Comparison of ENCODE assay signal across 8 cellular contexts in the genomic region with DNA sequence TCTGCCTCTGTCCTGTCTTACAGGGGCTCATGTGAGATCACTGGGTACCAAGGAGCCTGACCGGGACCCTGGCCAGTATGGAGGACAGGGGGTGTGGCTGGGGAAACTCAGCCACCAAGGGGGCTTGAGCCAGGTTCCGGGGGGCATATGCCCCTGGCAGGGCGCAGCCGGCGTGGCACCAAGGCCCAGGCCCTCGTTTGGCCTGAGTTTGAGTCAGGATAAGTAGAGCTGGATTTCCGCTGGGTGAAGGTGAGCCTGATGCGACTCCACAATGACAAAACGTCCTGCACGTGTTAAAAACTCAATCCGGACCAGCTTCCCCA. TPM values are rescaled to one million over a fixed set of nuclear protein-coding genes. Genes with fewer than 3 reads are reported as not detected.
DNase-seq lines count a peak whose midpoint lies in the region; ATAC-seq and TF ChIP-seq lines count a peak whose summit lies in the region.

No MANE protein-coding gene starts in this region.

- H3K9me3 Mint-ChIP-seq in MCF 10A (ENCODE audit: unreplicated experiment), result no peaks in the 10 kb centered on the region
- no peaks in the 10 kb centered on the region for H3K9me3 Mint-ChIP-seq in naive thymus-derived CD8-positive, alpha-beta T cell

- intact Hi-C loops in MCF 10A (cut with micrococcal nuclease), result loop anchor here (1.0 to 5.0 kb wide), 4 partner anchors 35 to 229 kb away; no protein-coding TSS in a partner anchor

- BruUV-seq in MCF 10A (replicated peaks; lab: Mats Ljungman, UMichigan), result no TSS peak

- CTCF ChIA-PET in MCF 10A (lab: Yijun Ruan, JAX), result interaction anchor here (0.6 to 9.4 kb wide), 19 partner anchors 11 to 234 kb away, joined by 3 to 122 read pairs (median 4); partner anchors contain the start of genes EIF4E1B, GPRIN1 and SNCB

- H3K27ac Mint-ChIP-seq in MCF 10A (ENCODE audit: low read depth, unreplicated experiment), result peak overlapping the region; percentile 76
- peak overlapping the region; percentile 59 to 93 (median 91) for H3K27ac Mint-ChIP-seq in naive thymus-derived CD8-positive, alpha-beta T cell

- H3K4me1 Mint-ChIP-seq in MCF 10A (ENCODE audit: insufficient read depth, unreplicated experiment), result peaks cover 21% of the 10 kb centered on the region
- H3K4me1 Mint-ChIP-seq in naive thymus-derived CD8-positive, alpha-beta T cell, result peaks cover 33 to 55% (median 50%) of the 10 kb centered on the region in 4 donors

- no peak for TF ChIP-seq CTCF in MCF 10A (IDR thresholded peaks at IDR 0.05; ENCODE audit: unreplicated experiment)

- ATAC-seq in GM19023 (IDR thresholded peaks at IDR 0.05; ENCODE audit: unreplicated experiment) (peak; percentile 3), HG03196 (IDR thresholded peaks at IDR 0.05; ENCODE audit: unreplicated experiment) (peak; percentile 8)
- ATAC-seq in naive thymus-derived CD8-positive, alpha-beta T cell, result no peak

- no peaks in the 10 kb centered on the region for H3K27me3 Mint-ChIP-seq in MCF 10A (ENCODE audit: insufficient read depth, unreplicated experiment)
- H3K27me3 Mint-ChIP-seq in naive thymus-derived CD8-positive, alpha-beta T cell, result no peaks in the 10 kb centered on the region

- DNase-seq in MCF 10A (ENCODE audit: unreplicated experiment) (no peak), NCI-H1092 treated with DMSO at 0.1 percent for 48 hours (lab: John Stamatoyannopoulos, UW) (no peak), activated gamma-delta T cell (lab: John Stamatoyannopoulos, UW) (no peak), GOT3 (lab: John Stamatoyannopoulos, UW) (no peak)
- DNase-seq in naive thymus-derived CD8-positive, alpha-beta T cell, result no peak
- DNase-seq in stimulated activated CD4-positive, alpha-beta T cell treated with anti-CD3 and anti-CD28 coated beads, Interleukin-4, amount 100 ng/mL, for 24 hours, result no peak

- no peaks in the 10 kb centered on the region for H3K36me3 Mint-ChIP-seq in MCF 10A (ENCODE audit: insufficient read depth, unreplicated experiment)
- H3K36me3 Mint-ChIP-seq in naive thymus-derived CD8-positive, alpha-beta T cell, result peaks cover 0 to 1% (median 0%) of the 10 kb centered on the region in 3 donors

- H3K4me3 Mint-ChIP-seq in MCF 10A (ENCODE audit: unreplicated experiment), result peak overlapping the region; percentile 80
- H3K4me3 Mint-ChIP-seq in naive thymus-derived CD8-positive, alpha-beta T cell, result peak overlapping the region; percentile 80 to 94 (median 90)

- POLR2A ChIA-PET in MCF 10A (lab: Yijun Ruan, JAX), result interaction anchor here (0.6 to 2.6 kb wide), 24 partner anchors 11 to 1659 kb away, joined by 3 to 28 read pairs (median 4); partner anchors contain the start of genes CLTB, FAF2, HIGD2A and NOP16
- POLR2A ChIA-PET in naive thymus-derived CD8-positive, alpha-beta T cell (lab: Charles Lee), result interaction anchor here (0.7 to 3.5 kb wide), 12 partner anchors 10 to 359 kb away, joined by 3 to 23 read pairs (median 4); partner anchors contain the start of genes CLTB, FAF2, HIGD2A and KIAA1191

RNA-seq across cellular contexts. Expression of gene TSPAN17, which starts 0.6 kb away (rescaled TPM):
- 36.7 and 47.5 TPM in 2 replicates for total RNA-seq in MCF 10A (2022)
- 10 to 100 TPM; 19.4 to 21.4 TPM for total RNA-seq in naive thymus-derived CD8-positive, alpha-beta T cell
- polyA plus RNA-seq in naive thymus-derived CD8-positive, alpha-beta T cell, result 10 to 100 TPM; 13.5 to 26.0 (median 18.4) TPM

RNA-seq across cellular contexts. Expression of gene EIF4E1B, which starts 16.2 kb away (rescaled TPM):
- not detected in 2 replicates for total RNA-seq in MCF 10A (2022)
- not detected for total RNA-seq in naive thymus-derived CD8-positive, alpha-beta T cell
- polyA plus RNA-seq in naive thymus-derived CD8-positive, alpha-beta T cell, result not detected

RNA-seq across cellular contexts. Expression of gene SNCB, which starts 16.3 kb away (rescaled TPM):
- total RNA-seq in MCF 10A (2022), result not detected in 2 replicates
- total RNA-seq in naive thymus-derived CD8-positive, alpha-beta T cell, result not detected
- polyA plus RNA-seq in naive thymus-derived CD8-positive, alpha-beta T cell, result not detected

RNA-seq across cellular contexts. Expression of gene GPRIN1, which starts 36.7 kb away (rescaled TPM):
- total RNA-seq in MCF 10A (2022), result 3.0 and 3.7 TPM in 2 replicates
- total RNA-seq in naive thymus-derived CD8-positive, alpha-beta T cell, result under 1 TPM in 1 of 2 experiments, not detected in 1; 0.11 TPM
- under 1 TPM in 2 of 3 donors, not detected in 1; 0.06 to 0.27 TPM for polyA plus RNA-seq in naive thymus-derived CD8-positive, alpha-beta T cell

Comparison
In these comparisons a context has a peak if more than half of its experiments do, and no peak if none do; other contexts are left out.
1. ATAC-seq: peak in GM19023 (single experiment) and HG03196 (single experiment); none in naive thymus-derived CD8-positive, alpha-beta T cell (0 of 2).